ENCODE assay signal across 8 cellular contexts in the genomic region with DNA sequence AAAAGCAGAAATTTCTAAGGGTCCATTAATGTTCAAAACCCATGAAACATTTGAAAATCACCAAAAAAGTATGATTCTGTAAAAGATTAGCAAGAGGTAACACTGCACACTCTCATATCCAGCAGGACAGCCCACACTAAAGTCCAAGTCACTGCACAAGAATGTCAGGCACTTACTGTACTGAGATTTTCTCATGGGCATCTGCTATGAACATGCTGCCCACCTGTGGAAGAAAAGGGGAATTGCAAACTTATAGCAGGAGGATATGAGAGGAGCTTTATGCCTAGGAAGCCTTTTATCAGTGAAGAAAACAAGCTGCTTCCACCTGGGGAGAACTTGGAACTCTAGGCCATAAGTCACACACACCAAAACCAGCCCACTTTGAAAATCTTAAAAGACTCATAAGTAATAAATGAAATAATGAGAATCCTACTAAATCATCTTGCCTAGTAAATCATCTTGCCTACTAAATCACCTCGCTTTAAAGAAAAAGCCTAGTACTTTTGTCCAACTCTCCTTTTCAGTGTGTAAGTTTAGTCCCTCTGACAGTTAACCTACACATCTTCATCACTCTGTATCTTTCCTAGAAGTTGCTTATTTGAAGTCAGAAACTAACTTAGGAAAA. TPM values are rescaled to one million over a fixed set of nuclear protein-coding genes. Genes with fewer than 3 reads are reported as not detected.
DNase-seq lines count a peak whose midpoint lies in the region; ATAC-seq, FAIRE-seq and TF ChIP-seq lines count a peak whose summit lies in the region.

No MANE protein-coding gene starts in this region.

- intact Hi-C loops in heart right ventricle (cut with DNase I): loop anchor here (1.0 to 10.0 kb wide), 12 partner anchors 63 to 1615 kb away; a partner anchor contains a TSS
- intact Hi-C loops in psoas muscle (cut with DNase I): loop anchor here (2.0 to 5.0 kb wide), 5 partner anchors 62 to 169 kb away; a partner anchor contains a TSS

- H3K4me3 Mint-ChIP-seq in activated naive CD8-positive, alpha-beta T cell treated with anti-CD3 and anti-CD28 coated beads, Interleukin-2, amount 50 U/mL, for 24 hours: no peak overlapping the region

- H3K4me1 Mint-ChIP-seq in activated naive CD8-positive, alpha-beta T cell treated with anti-CD3 and anti-CD28 coated beads, Interleukin-2, amount 50 U/mL, for 24 hours: peaks cover 5% of the 10 kb centered on the region

- 95% methylated on average over 1 of the region's 1 CpG for WGBS in heart right ventricle, 2 donors
- whole genome bisulfite sequencing in psoas muscle, 3 donors: 99 to 100% (median 100%) methylated on average over 1 of the region's 1 CpG

- H3K9me3 Mint-ChIP-seq in activated naive CD8-positive, alpha-beta T cell treated with anti-CD3 and anti-CD28 coated beads, Interleukin-2, amount 50 U/mL, for 24 hours: no peaks in the 10 kb centered on the region

- FAIRE-seq in A204.1 (lab: Jason Lieb, UNC): peak; percentile 97

- H3K9me3 ChIP-seq in heart right ventricle (no peaks in the 10 kb centered on the region), psoas muscle (no peaks in the 10 kb centered on the region)

- no peak overlapping the region for H3K4me3 ChIP-seq in heart right ventricle
- no peak overlapping the region for H3K4me3 ChIP-seq in psoas muscle

- no peaks in the 10 kb centered on the region for H3K27me3 Mint-ChIP-seq in activated naive CD8-positive, alpha-beta T cell treated with anti-CD3 and anti-CD28 coated beads, Interleukin-2, amount 50 U/mL, for 24 hours

- DNase-seq in GM03348 (ENCODE audit: low spot score) (peak; percentile 90), HuH-7.5 (ENCODE audit: low spot score) (peak; percentile 69), OCI-M1 (lab: John Stamatoyannopoulos, UW) (peak; percentile 88), heart right ventricle (peak in 1 of 2 donors; percentile 56), psoas muscle (no peak)
- DNase-seq in activated naive CD8-positive, alpha-beta T cell treated with anti-CD3 and anti-CD28 coated beads, Interleukin-2, amount 50 U/mL, for 24 hours: peak; percentile 14

- H3K27ac ChIP-seq in heart right ventricle: no peak overlapping the region
- H3K27ac ChIP-seq in psoas muscle: no peak overlapping the region

- peaks cover 26% of the 10 kb centered on the region for H3K36me3 Mint-ChIP-seq in activated naive CD8-positive, alpha-beta T cell treated with anti-CD3 and anti-CD28 coated beads, Interleukin-2, amount 50 U/mL, for 24 hours (ENCODE audit: low read depth)

- peak; percentile 63 for ATAC-seq in activated naive CD8-positive, alpha-beta T cell treated with anti-CD3 and anti-CD28 coated beads, Interleukin-2, amount 50 U/mL, for 24 hours
- peak; percentile 86 to 98 (median 94) for ATAC-seq in heart right ventricle
- ATAC-seq in psoas muscle: peak; percentile 97 to 99 (median 98)
- no peak for ATAC-seq in HG02759 (IDR thresholded peaks at IDR 0.05; ENCODE audit: unreplicated experiment)

- H3K4me1 ChIP-seq in heart right ventricle (peaks cover 0 to 22% (median 0%) of the 10 kb centered on the region in 9 donors), psoas muscle (peaks cover 5% of the 10 kb centered on the region)

- H3K27me3 ChIP-seq in heart right ventricle: no peaks in the 10 kb centered on the region
- H3K27me3 ChIP-seq in psoas muscle (ENCODE audit: insufficient read depth in 3 of 3, low read length in 2 of 3): no peaks in the 10 kb centered on the region

- TF ChIP-seq CTCF in heart right ventricle (IDR thresholded peaks at IDR 0.05): peak; percentile 70 to 94 (median 87)
- peak; percentile 91 for TF ChIP-seq CTCF in psoas muscle (IDR thresholded peaks at IDR 0.05)

- peaks cover 0 to 87% (median 17%) of the 10 kb centered on the region in 9 donors for H3K36me3 ChIP-seq in heart right ventricle
- peaks cover 5 to 75% of the 10 kb centered on the region in 2 donors for H3K36me3 ChIP-seq in psoas muscle (ENCODE audit: insufficient read depth in 1 of 2, low read depth in 1 of 2)

- no peak overlapping the region for H3K27ac Mint-ChIP-seq in activated naive CD8-positive, alpha-beta T cell treated with anti-CD3 and anti-CD28 coated beads, Interleukin-2, amount 50 U/mL, for 24 hours

RNA-seq across cellular contexts. Expression of a gene that starts 46.1 kb away (rescaled TPM):
- total RNA-seq in heart right ventricle: 10 to 100 TPM; 45.0 to 96.8 (median 59.5) TPM
- polyA plus RNA-seq in heart right ventricle: 10 to 100 TPM; 24.1 to 34.8 TPM
- 10 to 100 TPM; 14.1 to 22.9 (median 18.4) TPM for total RNA-seq in psoas muscle
- 10 to 100 TPM; 26.0 to 38.7 (median 30.2) TPM for polyA plus RNA-seq in psoas muscle

RNA-seq across cellular contexts. Expression of a gene that starts 55.2 kb away (rescaled TPM):
- 10 to 100 TPM in 7 of 10 donors, 1 to 10 TPM in 3; 8.2 to 13.6 (median 11.1) TPM for total RNA-seq in heart right ventricle
- polyA plus RNA-seq in heart right ventricle: 1 to 10 TPM; 8.3 to 9.7 TPM
- total RNA-seq in psoas muscle: 10 to 100 TPM in 2 of 4 donors, 1 to 10 TPM in 2; 8.8 to 13.2 (median 10.1) TPM
- polyA plus RNA-seq in psoas muscle: 10 to 100 TPM in 1 of 3 donors, 1 to 10 TPM in 2; 7.3 to 12.5 (median 9.8) TPM

Comparison
In these comparisons a context has a peak if more than half of its experiments do, and no peak if none do; other contexts are left out.
1. DNase-seq: peak in GM03348 (single experiment), HuH-7.5 (single experiment), OCI-M1 (single experiment) and activated naive CD8-positive, alpha-beta T cell treated with anti-CD3 and anti-CD28 coated beads, Interleukin-2, amount 50 U/mL, for 24 hours (single experiment); none in psoas muscle (0 of 2).